2 cellular contexts compared by ENCODE assay signal in genomic region chr16:16207097-16207868, GRCh38.
TF ChIP-seq lines count a peak whose summit lies in the region.
"Not testable (repeated sequence)": the region's sequence is repeated elsewhere in the genome, so short reads cannot be mapped to it uniquely, and the experiment has no call there.

No MANE protein-coding gene starts in this region.

TF ChIP-seq in HEK293, 187 proteins besides CTCF, POLR2A, EP300 and RAD21:
- peak; percentile 46 for TF ChIP-seq PRDM10 (tag by site-specific recombination; IDR thresholded peaks at IDR 0.05)

TF ChIP-seq in HepG2, 621 proteins besides CTCF, POLR2A, EP300 and RAD21:
- TF ChIP-seq MED1 (CRISPR knock-in tag; IDR thresholded peaks at IDR 0.05): peak; percentile 33; the same call in 1 of the 2 replicates
- peak; percentile 56; the same call in 1 of the 2 replicates for TF ChIP-seq NFYB (CRISPR knock-in tag; IDR thresholded peaks at IDR 0.05)
- peak; percentile 21; the same call in 1 of the 2 replicates for TF ChIP-seq RXRB (CRISPR knock-in tag; IDR thresholded peaks at IDR 0.05; ENCODE audit: borderline replicate concordance)
- peak; percentile 13; the same call in 1 of the 2 replicates for TF ChIP-seq THAP11 (CRISPR knock-in tag; IDR thresholded peaks at IDR 0.05)
- peak; percentile 54 for TF ChIP-seq ZNF652 (CRISPR knock-in tag; IDR thresholded peaks at IDR 0.05; ENCODE audit: borderline replicate concordance, low read depth)
- peak; percentile 76 for TF ChIP-seq CEBPG (CRISPR knock-in tag; IDR thresholded peaks at IDR 0.05)
- peak; percentile 22; the same call in 1 of the 2 replicates for TF ChIP-seq CEBPB (IDR thresholded peaks at IDR 0.05; ENCODE audit: borderline replicate concordance, low read depth, low read length)
- TF ChIP-seq NR2F6 (IDR thresholded peaks at IDR 0.05): peak; percentile 21; the same call in 1 of the 2 replicates
- peak; percentile 34; the same call in 1 of the 2 replicates for TF ChIP-seq NR2F6 (CRISPR knock-in tag; IDR thresholded peaks at IDR 0.05)
- TF ChIP-seq SAP130 (CRISPR knock-in tag; IDR thresholded peaks at IDR 0.05; ENCODE audit: low read depth): peak; percentile 44; the same call in 1 of the 2 replicates
- TF ChIP-seq ELF3 (CRISPR knock-in tag; IDR thresholded peaks at IDR 0.05): 0 out of 2 replicates have a peak, but pooled peaks have one; percentile 28
- 0 out of 2 replicates have a peak, but pooled peaks have one; percentile 1 for TF ChIP-seq ZMYM4 (CRISPR knock-in tag; IDR thresholded peaks at IDR 0.05)
- TF ChIP-seq SOX13 (IDR thresholded peaks at IDR 0.05); GABPA (IDR thresholded peaks at IDR 0.05; ENCODE audit: low read depth, low read length): not testable (repeated sequence)
- peak in 1 of 2 experiments; percentile 13; a peak in 1 of 4 replicates for TF ChIP-seq SOX13 (CRISPR knock-in tag; conservative IDR thresholded peaks at IDR 0.05 in 1 of 2, IDR thresholded peaks at IDR 0.05 in 1 of 2)
- 0 out of 2 replicates have a peak, but pooled peaks have one; percentile 9 for TF ChIP-seq MYC (CRISPR knock-in tag; IDR thresholded peaks at IDR 0.05; ENCODE audit: borderline replicate concordance)
- 0 out of 2 replicates have a peak, but pooled peaks have one; percentile 37 for TF ChIP-seq RBFOX2 (IDR thresholded peaks at IDR 0.05; ENCODE audit: low read depth, low read length)
- TF ChIP-seq, protein P1, sequence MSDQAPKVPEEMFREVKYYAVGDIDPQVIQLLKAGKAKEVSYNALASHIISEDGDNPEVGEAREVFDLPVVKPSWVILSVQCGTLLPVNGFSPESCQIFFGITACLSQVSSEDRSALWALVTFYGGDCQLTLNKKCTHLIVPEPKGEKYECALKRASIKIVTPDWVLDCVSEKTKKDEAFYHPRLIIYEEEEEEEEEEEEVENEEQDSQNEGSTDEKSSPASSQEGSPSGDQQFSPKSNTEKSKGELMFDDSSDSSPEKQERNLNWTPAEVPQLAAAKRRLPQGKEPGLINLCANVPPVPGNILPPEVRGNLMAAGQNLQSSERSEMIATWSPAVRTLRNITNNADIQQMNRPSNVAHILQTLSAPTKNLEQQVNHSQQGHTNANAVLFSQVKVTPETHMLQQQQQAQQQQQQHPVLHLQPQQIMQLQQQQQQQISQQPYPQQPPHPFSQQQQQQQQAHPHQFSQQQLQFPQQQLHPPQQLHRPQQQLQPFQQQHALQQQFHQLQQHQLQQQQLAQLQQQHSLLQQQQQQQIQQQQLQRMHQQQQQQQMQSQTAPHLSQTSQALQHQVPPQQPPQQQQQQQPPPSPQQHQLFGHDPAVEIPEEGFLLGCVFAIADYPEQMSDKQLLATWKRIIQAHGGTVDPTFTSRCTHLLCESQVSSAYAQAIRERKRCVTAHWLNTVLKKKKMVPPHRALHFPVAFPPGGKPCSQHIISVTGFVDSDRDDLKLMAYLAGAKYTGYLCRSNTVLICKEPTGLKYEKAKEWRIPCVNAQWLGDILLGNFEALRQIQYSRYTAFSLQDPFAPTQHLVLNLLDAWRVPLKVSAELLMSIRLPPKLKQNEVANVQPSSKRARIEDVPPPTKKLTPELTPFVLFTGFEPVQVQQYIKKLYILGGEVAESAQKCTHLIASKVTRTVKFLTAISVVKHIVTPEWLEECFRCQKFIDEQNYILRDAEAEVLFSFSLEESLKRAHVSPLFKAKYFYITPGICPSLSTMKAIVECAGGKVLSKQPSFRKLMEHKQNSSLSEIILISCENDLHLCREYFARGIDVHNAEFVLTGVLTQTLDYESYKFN (CRISPR knock-in tag; conservative IDR thresholded peaks at IDR 0.05): peak; percentile 30; the same call in 1 of the 2 replicates
- TF ChIP-seq RARA (CRISPR knock-in tag; IDR thresholded peaks at IDR 0.05): peak; percentile 21; the same call in 1 of the 2 replicates
- peak; percentile 47 for TF ChIP-seq GABPA (CRISPR knock-in tag; IDR thresholded peaks at IDR 0.05; ENCODE audit: low read depth)
- peak; percentile 71 for TF ChIP-seq ETV5 (CRISPR knock-in tag; IDR thresholded peaks at IDR 0.05; ENCODE audit: borderline replicate concordance)
- TF ChIP-seq, protein P2, sequence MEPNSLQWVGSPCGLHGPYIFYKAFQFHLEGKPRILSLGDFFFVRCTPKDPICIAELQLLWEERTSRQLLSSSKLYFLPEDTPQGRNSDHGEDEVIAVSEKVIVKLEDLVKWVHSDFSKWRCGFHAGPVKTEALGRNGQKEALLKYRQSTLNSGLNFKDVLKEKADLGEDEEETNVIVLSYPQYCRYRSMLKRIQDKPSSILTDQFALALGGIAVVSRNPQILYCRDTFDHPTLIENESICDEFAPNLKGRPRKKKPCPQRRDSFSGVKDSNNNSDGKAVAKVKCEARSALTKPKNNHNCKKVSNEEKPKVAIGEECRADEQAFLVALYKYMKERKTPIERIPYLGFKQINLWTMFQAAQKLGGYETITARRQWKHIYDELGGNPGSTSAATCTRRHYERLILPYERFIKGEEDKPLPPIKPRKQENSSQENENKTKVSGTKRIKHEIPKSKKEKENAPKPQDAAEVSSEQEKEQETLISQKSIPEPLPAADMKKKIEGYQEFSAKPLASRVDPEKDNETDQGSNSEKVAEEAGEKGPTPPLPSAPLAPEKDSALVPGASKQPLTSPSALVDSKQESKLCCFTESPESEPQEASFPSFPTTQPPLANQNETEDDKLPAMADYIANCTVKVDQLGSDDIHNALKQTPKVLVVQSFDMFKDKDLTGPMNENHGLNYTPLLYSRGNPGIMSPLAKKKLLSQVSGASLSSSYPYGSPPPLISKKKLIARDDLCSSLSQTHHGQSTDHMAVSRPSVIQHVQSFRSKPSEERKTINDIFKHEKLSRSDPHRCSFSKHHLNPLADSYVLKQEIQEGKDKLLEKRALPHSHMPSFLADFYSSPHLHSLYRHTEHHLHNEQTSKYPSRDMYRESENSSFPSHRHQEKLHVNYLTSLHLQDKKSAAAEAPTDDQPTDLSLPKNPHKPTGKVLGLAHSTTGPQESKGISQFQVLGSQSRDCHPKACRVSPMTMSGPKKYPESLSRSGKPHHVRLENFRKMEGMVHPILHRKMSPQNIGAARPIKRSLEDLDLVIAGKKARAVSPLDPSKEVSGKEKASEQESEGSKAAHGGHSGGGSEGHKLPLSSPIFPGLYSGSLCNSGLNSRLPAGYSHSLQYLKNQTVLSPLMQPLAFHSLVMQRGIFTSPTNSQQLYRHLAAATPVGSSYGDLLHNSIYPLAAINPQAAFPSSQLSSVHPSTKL (CRISPR knock-in tag; IDR thresholded peaks at IDR 0.05): peak; percentile 53
- 0 out of 2 replicates have a peak, but pooled peaks have one; percentile 9 for TF ChIP-seq ZNF350 (CRISPR knock-in tag; IDR thresholded peaks at IDR 0.05; ENCODE audit: borderline replicate concordance, low read depth)
- TF ChIP-seq HDAC2 (CRISPR knock-in tag; IDR thresholded peaks at IDR 0.05): 0 out of 2 replicates have a peak, but pooled peaks have one; percentile 17
- TF ChIP-seq, protein P3, sequence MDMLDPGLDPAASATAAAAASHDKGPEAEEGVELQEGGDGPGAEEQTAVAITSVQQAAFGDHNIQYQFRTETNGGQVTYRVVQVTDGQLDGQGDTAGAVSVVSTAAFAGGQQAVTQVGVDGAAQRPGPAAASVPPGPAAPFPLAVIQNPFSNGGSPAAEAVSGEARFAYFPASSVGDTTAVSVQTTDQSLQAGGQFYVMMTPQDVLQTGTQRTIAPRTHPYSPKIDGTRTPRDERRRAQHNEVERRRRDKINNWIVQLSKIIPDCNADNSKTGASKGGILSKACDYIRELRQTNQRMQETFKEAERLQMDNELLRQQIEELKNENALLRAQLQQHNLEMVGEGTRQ (IDR thresholded peaks at IDR 0.05; ENCODE audit: low read depth, low read length): not testable (repeated sequence)
- TF ChIP-seq, protein P3 (CRISPR knock-in tag; IDR thresholded peaks at IDR 0.05; ENCODE audit: borderline replicate concordance): peak; percentile 52; the same call in 1 of the 2 replicates
- TF ChIP-seq NFYC (CRISPR knock-in tag; IDR thresholded peaks at IDR 0.05): peak; percentile 49; the same call in 1 of the 2 replicates
- 0 out of 2 replicates have a peak, but pooled peaks have one; percentile 45 for TF ChIP-seq GATAD2A (CRISPR knock-in tag; IDR thresholded peaks at IDR 0.05)
- peak; percentile 5; the same call in 1 of the 2 replicates for TF ChIP-seq ZFY (CRISPR knock-in tag; IDR thresholded peaks at IDR 0.05)
